ENCODE assay signal across 1 cellular context in genomic region chr16:68074850-68075249, GRCh38.
TF ChIP-seq lines count a peak whose summit lies in the region.

No MANE protein-coding gene starts in this region.

TF ChIP-seq in GM12878, 131 proteins besides CTCF, POLR2A, EP300 and RAD21 (continues in another document):
- peak; percentile 84 for TF ChIP-seq DPF2 (IDR thresholded peaks at IDR 0.05)
- peak; percentile 85; the same call in 1 of the 2 replicates for TF ChIP-seq TCF3 (IDR thresholded peaks at IDR 0.05; ENCODE audit: borderline replicate concordance, insufficient read depth, low read depth, low read length)
- TF ChIP-seq, protein P1, sequence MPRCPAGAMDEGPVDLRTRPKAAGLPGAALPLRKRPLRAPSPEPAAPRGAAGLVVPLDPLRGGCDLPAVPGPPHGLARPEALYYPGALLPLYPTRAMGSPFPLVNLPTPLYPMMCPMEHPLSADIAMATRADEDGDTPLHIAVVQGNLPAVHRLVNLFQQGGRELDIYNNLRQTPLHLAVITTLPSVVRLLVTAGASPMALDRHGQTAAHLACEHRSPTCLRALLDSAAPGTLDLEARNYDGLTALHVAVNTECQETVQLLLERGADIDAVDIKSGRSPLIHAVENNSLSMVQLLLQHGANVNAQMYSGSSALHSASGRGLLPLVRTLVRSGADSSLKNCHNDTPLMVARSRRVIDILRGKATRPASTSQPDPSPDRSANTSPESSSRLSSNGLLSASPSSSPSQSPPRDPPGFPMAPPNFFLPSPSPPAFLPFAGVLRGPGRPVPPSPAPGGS (IDR thresholded peaks at IDR 0.05; ENCODE audit: borderline replicate concordance, insufficient read depth, low read depth, low read length, poor library complexity, severe bottlenecking) = peak; percentile 51
- no peak for TF ChIP-seq ZNF217 (IDR thresholded peaks at IDR 0.05)
- TF ChIP-seq JUND (IDR thresholded peaks at IDR 0.05; ENCODE audit: low read depth, low read length) = no peak
- TF ChIP-seq, protein P2, sequence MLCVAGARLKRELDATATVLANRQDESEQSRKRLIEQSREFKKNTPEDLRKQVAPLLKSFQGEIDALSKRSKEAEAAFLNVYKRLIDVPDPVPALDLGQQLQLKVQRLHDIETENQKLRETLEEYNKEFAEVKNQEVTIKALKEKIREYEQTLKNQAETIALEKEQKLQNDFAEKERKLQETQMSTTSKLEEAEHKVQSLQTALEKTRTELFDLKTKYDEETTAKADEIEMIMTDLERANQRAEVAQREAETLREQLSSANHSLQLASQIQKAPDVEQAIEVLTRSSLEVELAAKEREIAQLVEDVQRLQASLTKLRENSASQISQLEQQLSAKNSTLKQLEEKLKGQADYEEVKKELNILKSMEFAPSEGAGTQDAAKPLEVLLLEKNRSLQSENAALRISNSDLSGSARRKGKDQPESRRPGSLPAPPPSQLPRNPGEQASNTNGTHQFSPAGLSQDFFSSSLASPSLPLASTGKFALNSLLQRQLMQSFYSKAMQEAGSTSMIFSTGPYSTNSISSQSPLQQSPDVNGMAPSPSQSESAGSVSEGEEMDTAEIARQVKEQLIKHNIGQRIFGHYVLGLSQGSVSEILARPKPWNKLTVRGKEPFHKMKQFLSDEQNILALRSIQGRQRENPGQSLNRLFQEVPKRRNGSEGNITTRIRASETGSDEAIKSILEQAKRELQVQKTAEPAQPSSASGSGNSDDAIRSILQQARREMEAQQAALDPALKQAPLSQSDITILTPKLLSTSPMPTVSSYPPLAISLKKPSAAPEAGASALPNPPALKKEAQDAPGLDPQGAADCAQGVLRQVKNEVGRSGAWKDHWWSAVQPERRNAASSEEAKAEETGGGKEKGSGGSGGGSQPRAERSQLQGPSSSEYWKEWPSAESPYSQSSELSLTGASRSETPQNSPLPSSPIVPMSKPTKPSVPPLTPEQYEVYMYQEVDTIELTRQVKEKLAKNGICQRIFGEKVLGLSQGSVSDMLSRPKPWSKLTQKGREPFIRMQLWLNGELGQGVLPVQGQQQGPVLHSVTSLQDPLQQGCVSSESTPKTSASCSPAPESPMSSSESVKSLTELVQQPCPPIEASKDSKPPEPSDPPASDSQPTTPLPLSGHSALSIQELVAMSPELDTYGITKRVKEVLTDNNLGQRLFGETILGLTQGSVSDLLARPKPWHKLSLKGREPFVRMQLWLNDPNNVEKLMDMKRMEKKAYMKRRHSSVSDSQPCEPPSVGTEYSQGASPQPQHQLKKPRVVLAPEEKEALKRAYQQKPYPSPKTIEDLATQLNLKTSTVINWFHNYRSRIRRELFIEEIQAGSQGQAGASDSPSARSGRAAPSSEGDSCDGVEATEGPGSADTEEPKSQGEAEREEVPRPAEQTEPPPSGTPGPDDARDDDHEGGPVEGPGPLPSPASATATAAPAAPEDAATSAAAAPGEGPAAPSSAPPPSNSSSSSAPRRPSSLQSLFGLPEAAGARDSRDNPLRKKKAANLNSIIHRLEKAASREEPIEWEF (IDR thresholded peaks at IDR 0.05; ENCODE audit: insufficient replicate concordance, low read depth, low read length) = peak; percentile 37
- TF ChIP-seq ATF3 (IDR thresholded peaks at IDR 0.05; ENCODE audit: borderline replicate concordance, extremely low read depth, low read depth, low read length) = no peak
- TF ChIP-seq RBBP5 (conservative IDR thresholded peaks at IDR 0.05) = no peak
- TF ChIP-seq NR2F1 (conservative IDR thresholded peaks at IDR 0.05) = peak; percentile 100
- no peak for TF ChIP-seq CBX3 (IDR thresholded peaks at IDR 0.05; ENCODE audit: borderline replicate concordance, low read depth)
- peak; percentile 14; the same call in 1 of the 2 replicates for TF ChIP-seq BACH1 (IDR thresholded peaks at IDR 0.05; ENCODE audit: borderline replicate concordance)
- TF ChIP-seq NR2C1 (IDR thresholded peaks at IDR 0.05) = peak; percentile 66
- no peak for TF ChIP-seq ZNF274 (IDR thresholded peaks at IDR 0.05; ENCODE audit: insufficient read depth, insufficient read length)
- peak; percentile 92 for TF ChIP-seq MEF2B (IDR thresholded peaks at IDR 0.05; ENCODE audit: partially characterized antibody, poor library complexity, severe bottlenecking)
- peak; percentile 84 for TF ChIP-seq TBL1XR1 (IDR thresholded peaks at IDR 0.05; ENCODE audit: low read depth, low read length)
- no peak for TF ChIP-seq BRCA1 (IDR thresholded peaks at IDR 0.05; ENCODE audit: low read depth, low read length)
- no peak for TF ChIP-seq CHD4 (IDR thresholded peaks at IDR 0.05)
- TF ChIP-seq MYB (IDR thresholded peaks at IDR 0.05; ENCODE audit: borderline replicate concordance, low read depth, low read length) = peak; percentile 78; the same call in 1 of the 2 replicates
- TF ChIP-seq, protein P3, sequence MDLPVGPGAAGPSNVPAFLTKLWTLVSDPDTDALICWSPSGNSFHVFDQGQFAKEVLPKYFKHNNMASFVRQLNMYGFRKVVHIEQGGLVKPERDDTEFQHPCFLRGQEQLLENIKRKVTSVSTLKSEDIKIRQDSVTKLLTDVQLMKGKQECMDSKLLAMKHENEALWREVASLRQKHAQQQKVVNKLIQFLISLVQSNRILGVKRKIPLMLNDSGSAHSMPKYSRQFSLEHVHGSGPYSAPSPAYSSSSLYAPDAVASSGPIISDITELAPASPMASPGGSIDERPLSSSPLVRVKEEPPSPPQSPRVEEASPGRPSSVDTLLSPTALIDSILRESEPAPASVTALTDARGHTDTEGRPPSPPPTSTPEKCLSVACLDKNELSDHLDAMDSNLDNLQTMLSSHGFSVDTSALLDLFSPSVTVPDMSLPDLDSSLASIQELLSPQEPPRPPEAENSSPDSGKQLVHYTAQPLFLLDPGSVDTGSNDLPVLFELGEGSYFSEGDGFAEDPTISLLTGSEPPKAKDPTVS (IDR thresholded peaks at IDR 0.05; ENCODE audit: low read depth, low read length) = no peak
- peak; percentile 94 for TF ChIP-seq IKZF1 (conservative IDR thresholded peaks at IDR 0.05)
- no peak for TF ChIP-seq PML (IDR thresholded peaks at IDR 0.05; ENCODE audit: low read length)
- TF ChIP-seq RB1 (IDR thresholded peaks at IDR 0.05; ENCODE audit: borderline replicate concordance) = 0 out of 2 replicates have a peak, but pooled peaks have one; percentile 23
- peak; percentile 92 for TF ChIP-seq GATAD2B (conservative IDR thresholded peaks at IDR 0.05; ENCODE audit: low read depth)
- no peak for TF ChIP-seq MYC (IDR thresholded peaks at IDR 0.05; ENCODE audit: insufficient read depth, insufficient read length, insufficient replicate concordance, low read length, severe bottlenecking)
- peak; percentile 21 for TF ChIP-seq KLF5 (IDR thresholded peaks at IDR 0.05; ENCODE audit: partially characterized antibody)
- TF ChIP-seq RELA (IDR thresholded peaks at IDR 0.05; ENCODE audit: borderline replicate concordance, partially characterized antibody) = peak; percentile 31
- TF ChIP-seq KDM1A (IDR thresholded peaks at IDR 0.05; ENCODE audit: borderline replicate concordance) = no peak
- peak; percentile 66 to 86; a peak in 3 of 4 replicates for TF ChIP-seq BHLHE40 (IDR thresholded peaks at IDR 0.05; ENCODE audit: borderline replicate concordance in 1 of 2, low read depth in 2 of 2, low read length in 1 of 2)
- TF ChIP-seq PAX5 (IDR thresholded peaks at IDR 0.05; ENCODE audit: borderline replicate concordance, low read depth, low read length) = peak; percentile 100
- peak; percentile 67; the same call in 1 of the 2 replicates for TF ChIP-seq CHD2 (IDR thresholded peaks at IDR 0.05; ENCODE audit: borderline replicate concordance, low read depth, low read length)
- TF ChIP-seq LARP7 (IDR thresholded peaks at IDR 0.05) = 0 out of 2 replicates have a peak, but pooled peaks have one; percentile 14
- TF ChIP-seq YBX1 (IDR thresholded peaks at IDR 0.05) = no peak
- TF ChIP-seq, protein P4, sequence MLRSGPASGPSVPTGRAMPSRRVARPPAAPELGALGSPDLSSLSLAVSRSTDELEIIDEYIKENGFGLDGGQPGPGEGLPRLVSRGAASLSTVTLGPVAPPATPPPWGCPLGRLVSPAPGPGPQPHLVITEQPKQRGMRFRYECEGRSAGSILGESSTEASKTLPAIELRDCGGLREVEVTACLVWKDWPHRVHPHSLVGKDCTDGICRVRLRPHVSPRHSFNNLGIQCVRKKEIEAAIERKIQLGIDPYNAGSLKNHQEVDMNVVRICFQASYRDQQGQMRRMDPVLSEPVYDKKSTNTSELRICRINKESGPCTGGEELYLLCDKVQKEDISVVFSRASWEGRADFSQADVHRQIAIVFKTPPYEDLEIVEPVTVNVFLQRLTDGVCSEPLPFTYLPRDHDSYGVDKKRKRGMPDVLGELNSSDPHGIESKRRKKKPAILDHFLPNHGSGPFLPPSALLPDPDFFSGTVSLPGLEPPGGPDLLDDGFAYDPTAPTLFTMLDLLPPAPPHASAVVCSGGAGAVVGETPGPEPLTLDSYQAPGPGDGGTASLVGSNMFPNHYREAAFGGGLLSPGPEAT (IDR thresholded peaks at IDR 0.05; ENCODE audit: low read depth) = peak; percentile 78
- TF ChIP-seq STAT3 (IDR thresholded peaks at IDR 0.05; ENCODE audit: low read depth, low read length) = no peak
- TF ChIP-seq, protein P5, sequence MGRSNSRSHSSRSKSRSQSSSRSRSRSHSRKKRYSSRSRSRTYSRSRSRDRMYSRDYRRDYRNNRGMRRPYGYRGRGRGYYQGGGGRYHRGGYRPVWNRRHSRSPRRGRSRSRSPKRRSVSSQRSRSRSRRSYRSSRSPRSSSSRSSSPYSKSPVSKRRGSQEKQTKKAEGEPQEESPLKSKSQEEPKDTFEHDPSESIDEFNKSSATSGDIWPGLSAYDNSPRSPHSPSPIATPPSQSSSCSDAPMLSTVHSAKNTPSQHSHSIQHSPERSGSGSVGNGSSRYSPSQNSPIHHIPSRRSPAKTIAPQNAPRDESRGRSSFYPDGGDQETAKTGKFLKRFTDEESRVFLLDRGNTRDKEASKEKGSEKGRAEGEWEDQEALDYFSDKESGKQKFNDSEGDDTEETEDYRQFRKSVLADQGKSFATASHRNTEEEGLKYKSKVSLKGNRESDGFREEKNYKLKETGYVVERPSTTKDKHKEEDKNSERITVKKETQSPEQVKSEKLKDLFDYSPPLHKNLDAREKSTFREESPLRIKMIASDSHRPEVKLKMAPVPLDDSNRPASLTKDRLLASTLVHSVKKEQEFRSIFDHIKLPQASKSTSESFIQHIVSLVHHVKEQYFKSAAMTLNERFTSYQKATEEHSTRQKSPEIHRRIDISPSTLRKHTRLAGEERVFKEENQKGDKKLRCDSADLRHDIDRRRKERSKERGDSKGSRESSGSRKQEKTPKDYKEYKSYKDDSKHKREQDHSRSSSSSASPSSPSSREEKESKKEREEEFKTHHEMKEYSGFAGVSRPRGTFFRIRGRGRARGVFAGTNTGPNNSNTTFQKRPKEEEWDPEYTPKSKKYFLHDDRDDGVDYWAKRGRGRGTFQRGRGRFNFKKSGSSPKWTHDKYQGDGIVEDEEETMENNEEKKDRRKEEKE (IDR thresholded peaks at IDR 0.05) = no peak
- peak; percentile 89 for TF ChIP-seq MTA2 (IDR thresholded peaks at IDR 0.05; ENCODE audit: low read depth)
- no peak for TF ChIP-seq NRF1 (conservative IDR thresholded peaks at IDR 0.05; ENCODE audit: low read depth, low read length)
- TF ChIP-seq YY1 (IDR thresholded peaks at IDR 0.05; ENCODE audit: low read depth, low read length) = no peak
- TF ChIP-seq SREBF2 (IDR thresholded peaks at IDR 0.05; ENCODE audit: low read length) = no peak
- no peak for TF ChIP-seq ZNF622 (IDR thresholded peaks at IDR 0.05)
- peak; percentile 69 for TF ChIP-seq CREM (IDR thresholded peaks at IDR 0.05; ENCODE audit: low read depth)
- TF ChIP-seq ZBTB40 (IDR thresholded peaks at IDR 0.05; ENCODE audit: borderline replicate concordance) = no peak
- no peak for TF ChIP-seq ZNF207 (IDR thresholded peaks at IDR 0.05; ENCODE audit: borderline replicate concordance)
- TF ChIP-seq POLR2AphosphoS2 (IDR thresholded peaks at IDR 0.05; ENCODE audit: low read depth, low read length) = no peak
- TF ChIP-seq RUNX3 (IDR thresholded peaks at IDR 0.05; ENCODE audit: low read length) = peak; percentile 99
- TF ChIP-seq, protein P6, sequence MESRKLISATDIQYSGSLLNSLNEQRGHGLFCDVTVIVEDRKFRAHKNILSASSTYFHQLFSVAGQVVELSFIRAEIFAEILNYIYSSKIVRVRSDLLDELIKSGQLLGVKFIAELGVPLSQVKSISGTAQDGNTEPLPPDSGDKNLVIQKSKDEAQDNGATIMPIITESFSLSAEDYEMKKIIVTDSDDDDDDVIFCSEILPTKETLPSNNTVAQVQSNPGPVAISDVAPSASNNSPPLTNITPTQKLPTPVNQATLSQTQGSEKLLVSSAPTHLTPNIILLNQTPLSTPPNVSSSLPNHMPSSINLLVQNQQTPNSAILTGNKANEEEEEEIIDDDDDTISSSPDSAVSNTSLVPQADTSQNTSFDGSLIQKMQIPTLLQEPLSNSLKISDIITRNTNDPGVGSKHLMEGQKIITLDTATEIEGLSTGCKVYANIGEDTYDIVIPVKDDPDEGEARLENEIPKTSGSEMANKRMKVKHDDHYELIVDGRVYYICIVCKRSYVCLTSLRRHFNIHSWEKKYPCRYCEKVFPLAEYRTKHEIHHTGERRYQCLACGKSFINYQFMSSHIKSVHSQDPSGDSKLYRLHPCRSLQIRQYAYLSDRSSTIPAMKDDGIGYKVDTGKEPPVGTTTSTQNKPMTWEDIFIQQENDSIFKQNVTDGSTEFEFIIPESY (IDR thresholded peaks at IDR 0.05) = no peak
- TF ChIP-seq WRNIP1 (IDR thresholded peaks at IDR 0.05; ENCODE audit: borderline replicate concordance, low read depth, low read length) = no peak
- TF ChIP-seq EED (IDR thresholded peaks at IDR 0.05; ENCODE audit: low read depth) = peak; percentile 84
